ENCODE assay signal across 8 cellular contexts in genomic region chr13:27621116-27621365, GRCh38. TPM values are rescaled to one million over a fixed set of nuclear protein-coding genes. Genes with fewer than 3 reads are reported as not detected.
A peak's percentile ranks its signal among the peaks of the same experiment; 100 is the strongest.
DNase-seq lines count a peak whose midpoint lies in the region; ATAC-seq, FAIRE-seq and TF ChIP-seq lines count a peak whose summit lies in the region.

No MANE protein-coding gene starts in this region.

- H3K4me1 ChIP-seq in adipocyte (ENCODE audit: control insufficient read depth, insufficient read depth, low read length) (peaks cover 39% of the 10 kb centered on the region), HepG2 (ENCODE audit: insufficient read depth, low read length) (peaks cover 66% of the 10 kb centered on the region), tibial nerve (peaks cover 0 to 47% (median 17%) of the 10 kb centered on the region in 4 donors)

- H2AFZ ChIP-seq in HepG2 (ENCODE audit: low read length) = no peak overlapping the region

- peaks cover 28% of the 10 kb centered on the region for H4K20me1 ChIP-seq in HepG2 (ENCODE audit: insufficient read depth, low read length)

- in situ Hi-C loops in HepG2 (cut with HindIII; ENCODE audit: extremely low pct_ligation_motif_present, low pct_unique_long_range_greater_than_20kb) = no loop called here

- H3K4me3 ChIP-seq in AG04450 (ENCODE audit: low read depth, low read length) (peak overlapping the region; percentile 88), adipocyte (ENCODE audit: low read length) (peak overlapping the region; percentile 98), HepG2 (replicated peaks in 1 of 3; ENCODE audit: insufficient read depth in 1 of 3, low read depth in 2 of 3, low read length in 3 of 3) (peak overlapping the region; percentile 79 to 95 (median 87)), tibial nerve (peak overlapping the region; percentile 69 to 92 (median 92))

- BruUV-seq in HepG2 (replicated peaks; lab: Mats Ljungman, UMichigan) = no TSS peak

- H3K4me2 ChIP-seq in HepG2 (ENCODE audit: low read depth, low read length) = peak overlapping the region; percentile 82

- POLR2A ChIA-PET in AG04450 (lab: Yijun Ruan, JAX) (interaction anchor here (0.8 to 2.3 kb wide), 7 partner anchors 16 to 171 kb away, joined by 3 to 6 read pairs (median 3); partner anchors contain the start of gene MTIF3), HEK293T (lab: Yijun Ruan, JAX) (interaction anchor here (0.6 to 2.2 kb wide), 18 partner anchors 8 to 295 kb away, joined by 3 to 13 read pairs (median 4); no protein-coding TSS in a partner anchor), HepG2 (lab: Yijun Ruan, JAX) (interaction anchor here (0.7 to 3.2 kb wide), 18 partner anchors 8 to 341 kb away, joined by 3 to 18 read pairs (median 4); no protein-coding TSS in a partner anchor)

- no peaks in the 10 kb centered on the region for H3K36me3 ChIP-seq in adipocyte (ENCODE audit: control insufficient read depth, insufficient read depth, low read length, severe bottlenecking)
- 0 out of 5 replicates have a peak, but pooled peaks cover 0 to 4% of the 10 kb centered on the region in 2 experiments for H3K36me3 ChIP-seq in HepG2 (replicated peaks in 1 of 2; ENCODE audit: control insufficient read depth in 1 of 2, insufficient read depth in 2 of 2, low read length in 2 of 2)
- H3K36me3 ChIP-seq in tibial nerve = peaks cover 0 to 9% (median 0%) of the 10 kb centered on the region in 3 donors

- H3K9ac ChIP-seq in adipocyte (ENCODE audit: low read length) (peak overlapping the region; percentile 97), HepG2 (ENCODE audit: insufficient read depth, low read depth, low read length) (peak overlapping the region; percentile 92)

- H3K27ac ChIP-seq in AG04450 (ENCODE audit: low read depth, low read length) (peak overlapping the region; percentile 77), HepG2 (ENCODE audit: extremely low read length, insufficient read depth, low read length) (peak overlapping the region; percentile 91), tibial nerve (peak overlapping the region; percentile 91 to 96 (median 94))

- TF ChIP-seq CTCF in AG04450 (IDR thresholded peaks at IDR 0.05; ENCODE audit: low read depth, low read length) (no peak), HepG2 (CRISPR knock-in tag; IDR thresholded peaks at IDR 0.05) (no peak), tibial nerve (IDR thresholded peaks at IDR 0.05) (no peak)

- TF ChIP-seq POLR2A in HepG2 (IDR thresholded peaks at IDR 0.05; ENCODE audit: insufficient read depth in 1 of 2, low read depth in 2 of 2, low read length in 2 of 2) (peak in 1 of 2 experiments; percentile 56; a peak in 1 of 4 replicates), tibial nerve (IDR thresholded peaks at IDR 0.05) (no peak)

- TF ChIP-seq RAD21 in HepG2 (CRISPR knock-in tag; IDR thresholded peaks at IDR 0.05) = no peak

- DNase-seq in AG04450 (ENCODE audit: low read depth, low spot score) (no peak), HEK293T (ENCODE audit: extremely low spot score) (no peak), adipocyte (ENCODE audit: low read depth) (no peak), HepG2 (ENCODE audit: low spot score) (no peak), tibial nerve (ENCODE audit: low spot score in 2 of 2) (no peak), GM19239 (ENCODE audit: insufficient read length, low spot score) (no peak)

- FAIRE-seq in HepG2 (lab: Jason Lieb, UNC) (no peak), GM19239 (lab: Jason Lieb, UNC) (no peak)

- H3K9me3 ChIP-seq in AG04450 (ENCODE audit: control insufficient read depth, insufficient read depth, low read length) (no peaks in the 10 kb centered on the region; the same call in 1 of the 2 replicates), adipocyte (ENCODE audit: control insufficient read depth, low read length) (no peaks in the 10 kb centered on the region), HepG2 (ENCODE audit: low read length) (no peaks in the 10 kb centered on the region), tibial nerve (no peaks in the 10 kb centered on the region)

- intact Hi-C loops in HepG2 (cut with micrococcal nuclease; ENCODE audit: unreplicated experiment) = loop anchor here (1.0 to 5.0 kb wide), 2 partner anchors 21 to 91 kb away; no protein-coding TSS in a partner anchor

- CTCF ChIA-PET in AG04450 (lab: Charles Lee) = interaction anchor here (0.5 to 2.4 kb wide), 6 partner anchors 20 to 1000 kb away, joined by 3 to 18 read pairs (median 4); no protein-coding TSS in a partner anchor
- CTCF ChIA-PET in HEK293T (lab: Yijun Ruan, JAX) = no interaction called here
- CTCF ChIA-PET in HepG2 (lab: Yijun Ruan, JAX; ENCODE audit: low intra/inter-chr PET ratio, low total read pairs) = no interaction called here

- 0% methylated on average over 8 of the region's 8 CpGs for WGBS in HepG2 (ENCODE audit: low lambda C conversion rate)
- 0% methylated on average over 8 of the region's 8 CpGs for WGBS in tibial nerve, 2 donors

- peaks cover 72% of the 10 kb centered on the region for H3K79me2 ChIP-seq in HepG2 (ENCODE audit: insufficient read depth, low read length)

- TF ChIP-seq EP300 in HepG2 (IDR thresholded peaks at IDR 0.05; ENCODE audit: low read depth in 2 of 2, low read length in 2 of 2) (no peak), HepG2 (CRISPR knock-in tag; IDR thresholded peaks at IDR 0.05; ENCODE audit: borderline replicate concordance) (no peak), tibial nerve (IDR thresholded peaks at IDR 0.05) (no peak)

- no peaks in the 10 kb centered on the region for H3K27me3 ChIP-seq in AG04450 (ENCODE audit: control insufficient read depth, insufficient read depth, low read length)
- H3K27me3 ChIP-seq in adipocyte (replicated peaks; ENCODE audit: control insufficient read depth, insufficient read depth, low read length) = no peaks in the 10 kb centered on the region
- H3K27me3 ChIP-seq in HepG2 (ENCODE audit: control insufficient read depth in 1 of 2, insufficient read depth in 2 of 2, low read length in 2 of 2) = no peaks in the 10 kb centered on the region; a peak in 1 of 5 replicates
- no peaks in the 10 kb centered on the region for H3K27me3 ChIP-seq in tibial nerve

- ATAC-seq in HepG2 = no peak
- no peak for ATAC-seq in GM19351 (IDR thresholded peaks at IDR 0.05; ENCODE audit: unreplicated experiment)
- ATAC-seq in GM19463 (IDR thresholded peaks at IDR 0.05; ENCODE audit: unreplicated experiment) = no peak

TF ChIP-seq in HEK293T, 16 proteins besides CTCF, POLR2A, EP300 and RAD21 (continues in another document):
- no peak for TF ChIP-seq SP1 (IDR thresholded peaks at IDR 0.05)

RNA-seq across cellular contexts. Expression of gene POLR1D, which starts 0.7 kb away (rescaled TPM):
- polyA plus RNA-seq in AG04450 (2011; rRNA removed) (155 and 174 TPM in 2 replicates), HepG2 (2011; rRNA removed) (406 and 490 TPM in 2 replicates)
- polyA minus RNA-seq in AG04450 (2011; rRNA and poly(A)+ RNA removed) = 39.6 and 53.4 TPM in 2 replicates
- total RNA-seq in HepG2 (2016; rRNA removed; fragmentation: Illumina TruSeq; extraction: Trizol) (181 and 183 TPM in 2 replicates), tibial nerve (10 to 100 TPM; 63.8 to 81.5 (median 73.3) TPM)
- 246 and 252 TPM in 2 replicates for total RNA-seq in HepG2 (2016; cell fraction: cytosol; rRNA removed; fragmentation: Illumina TruSeq; extraction: Trizol; ENCODE audit: low read depth)
- 190 and 194 TPM in 2 replicates for total RNA-seq in HepG2 (2016; cell fraction: insoluble cytoplasmic fraction; rRNA removed; fragmentation: Illumina TruSeq; extraction: Trizol)
- 347 and 379 TPM in 2 replicates for total RNA-seq in HepG2 (2016; cell fraction: membrane; rRNA removed; fragmentation: Illumina TruSeq; extraction: Trizol)
- total RNA-seq in HepG2 (2016; cell fraction: nucleus; rRNA removed; fragmentation: Illumina TruSeq; extraction: Trizol) = 101 and 102 TPM in 2 replicates
- 328 and 389 TPM in 2 replicates for polyA plus RNA-seq in HepG2 (2011; cell fraction: cytosol; rRNA removed)
- polyA plus RNA-seq in HepG2 (2011; cell fraction: nucleus; rRNA removed) = 165 and 181 TPM in 2 replicates
- 441 and 562 TPM in 2 replicates for polyA plus RNA-seq in HepG2 (2012)
- 296 and 321 TPM in 2 replicates for polyA plus RNA-seq in HepG2 (2016; cell fraction: cytosol; fragmentation: Illumina TruSeq; extraction: Trizol; ENCODE audit: low read depth)
- polyA plus RNA-seq in HepG2 (2016; cell fraction: insoluble cytoplasmic fraction; fragmentation: Illumina TruSeq; extraction: Trizol; ENCODE audit: low read depth) = 226 and 233 TPM in 2 replicates
- 377 and 388 TPM in 2 replicates for polyA plus RNA-seq in HepG2 (2016; cell fraction: membrane; fragmentation: Illumina TruSeq; extraction: Trizol; ENCODE audit: low read depth)
- polyA plus RNA-seq in HepG2 (2016; cell fraction: nucleus; fragmentation: Illumina TruSeq; extraction: Trizol; ENCODE audit: insufficient read depth, low read depth) = 205 and 216 TPM in 2 replicates
- polyA minus RNA-seq in HepG2 (2011; rRNA and poly(A)+ RNA removed; ENCODE audit: low replicate concordance) = 26.6 and 51.6 TPM in 2 replicates
- polyA minus RNA-seq in HepG2 (2011; cell fraction: cytosol; rRNA and poly(A)+ RNA removed) = 99.7 and 122 TPM in 2 replicates
- polyA minus RNA-seq in HepG2 (2011; cell fraction: nucleus; rRNA and poly(A)+ RNA removed) = 54.1 and 77.7 TPM in 2 replicates

RNA-seq across cellular contexts. Expression of gene LNX2, which starts 0.7 kb away (rescaled TPM):
- 6.2 and 6.9 TPM in 2 replicates for polyA plus RNA-seq in AG04450 (2011; rRNA removed)
- 10.0 and 10.3 TPM in 2 replicates for polyA minus RNA-seq in AG04450 (2011; rRNA and poly(A)+ RNA removed)
- total RNA-seq in HepG2 (2016; rRNA removed; fragmentation: Illumina TruSeq; extraction: Trizol) = 9.7 and 13.1 TPM in 2 replicates
- total RNA-seq in HepG2 (2016; cell fraction: cytosol; rRNA removed; fragmentation: Illumina TruSeq; extraction: Trizol; ENCODE audit: low read depth) = 3.3 and 3.9 TPM in 2 replicates
- 9.5 and 13.3 TPM in 2 replicates for total RNA-seq in HepG2 (2016; cell fraction: insoluble cytoplasmic fraction; rRNA removed; fragmentation: Illumina TruSeq; extraction: Trizol)
- 4.9 and 5.9 TPM in 2 replicates for total RNA-seq in HepG2 (2016; cell fraction: membrane; rRNA removed; fragmentation: Illumina TruSeq; extraction: Trizol)
- total RNA-seq in HepG2 (2016; cell fraction: nucleus; rRNA removed; fragmentation: Illumina TruSeq; extraction: Trizol) = 9.0 and 9.9 TPM in 2 replicates
- polyA plus RNA-seq in HepG2 (2011; rRNA removed) = 8.1 and 9.2 TPM in 2 replicates
- polyA plus RNA-seq in HepG2 (2011; cell fraction: cytosol; rRNA removed) = 5.4 and 6.7 TPM in 2 replicates
- 4.8 and 5.3 TPM in 2 replicates for polyA plus RNA-seq in HepG2 (2011; cell fraction: nucleus; rRNA removed)
- polyA plus RNA-seq in HepG2 (2012) = 6.9 and 8.2 TPM in 2 replicates
- polyA plus RNA-seq in HepG2 (2016; cell fraction: cytosol; fragmentation: Illumina TruSeq; extraction: Trizol; ENCODE audit: low read depth) = 0.50 and 0.63 TPM in 2 replicates
- 14.1 and 14.2 TPM in 2 replicates for polyA plus RNA-seq in HepG2 (2016; cell fraction: insoluble cytoplasmic fraction; fragmentation: Illumina TruSeq; extraction: Trizol; ENCODE audit: low read depth)
- polyA plus RNA-seq in HepG2 (2016; cell fraction: membrane; fragmentation: Illumina TruSeq; extraction: Trizol; ENCODE audit: low read depth) = 2.3 and 3.1 TPM in 2 replicates
- 7.6 and 7.8 TPM in 2 replicates for polyA plus RNA-seq in HepG2 (2016; cell fraction: nucleus; fragmentation: Illumina TruSeq; extraction: Trizol; ENCODE audit: insufficient read depth, low read depth)
- polyA minus RNA-seq in HepG2 (2011; rRNA and poly(A)+ RNA removed; ENCODE audit: low replicate concordance) = 11.6 and 15.0 TPM in 2 replicates
- polyA minus RNA-seq in HepG2 (2011; cell fraction: cytosol; rRNA and poly(A)+ RNA removed) = 12.0 and 13.0 TPM in 2 replicates
- polyA minus RNA-seq in HepG2 (2011; cell fraction: nucleus; rRNA and poly(A)+ RNA removed) = 24.6 and 26.7 TPM in 2 replicates
- total RNA-seq in tibial nerve = 1 to 10 TPM; 4.6 to 7.3 (median 6.7) TPM
